In genomic region chr6:35273822-35274559, GRCh38 we compare ENCODE assay signal across 17 cellular contexts.
"Had no signal": no experiment of that assay in that cellular context is flagged by ENCODE, and none has a peak within 500 bp of the region (broad histone marks: within the 10 kb centered on the region; RNA-seq: fewer than 3 reads in every experiment).

No MANE protein-coding gene starts in this region.

- H3K27me3 ChIP-seq: colonic mucosa, heart left ventricle, transverse colon had no signal

- H3K27ac Mint-ChIP-seq: activated naive CD4-positive, alpha-beta T cell treated with anti-CD3 and anti-CD28 coated beads, Interleukin-2, amount 50 U/mL, for 72 hours had no signal

- H3K9ac ChIP-seq: parathyroid adenoma had no signal

- H3K36me3 Mint-ChIP-seq: activated naive CD4-positive, alpha-beta T cell treated with anti-CD3 and anti-CD28 coated beads, Interleukin-2, amount 50 U/mL, for 72 hours had no signal

- H3K4me3 ChIP-seq: colonic mucosa, heart left ventricle, skin epidermis, transverse colon had no signal

- H2AFZ ChIP-seq: parathyroid adenoma had no signal

- H3K9me3 ChIP-seq: colonic mucosa, heart left ventricle, transverse colon had no signal

- ATAC-seq: activated naive CD4-positive, alpha-beta T cell treated with anti-CD3 and anti-CD28 coated beads, Interleukin-2, amount 50 U/mL, for 72 hours; esophagus mucosa had no signal

- H3K9me3 Mint-ChIP-seq: activated naive CD4-positive, alpha-beta T cell treated with anti-CD3 and anti-CD28 coated beads, Interleukin-2, amount 50 U/mL, for 72 hours had no signal

- H3K4me1 ChIP-seq: colonic mucosa, parathyroid adenoma had no signal

- DNase-seq: activated CD4-positive, alpha-beta T cell treated with anti-CD3 and anti-CD28 coated beads, Interleukin-2, amount 50 U/mL, for 48 hours; activated gamma-delta T cell; activated T-cell treated with anti-CD3 and anti-CD28 coated beads, Interleukin-2, amount 50 U/mL, for 1 hour; central memory CD4-positive, alpha-beta T cell; colonic mucosa; foreskin melanocyte; islet precursor cell; stimulated activated CD4-positive, alpha-beta T cell treated with anti-CD3 and anti-CD28 coated beads, Interleukin-4, amount 100 ng/mL, for 24 hours; stimulated activated naive CD4-positive, alpha-beta T cell; transverse colon; WERI-Rb-1 had no signal

- FAIRE-seq: endometrium had no signal

- H3K27ac ChIP-seq: colonic mucosa, parathyroid adenoma, skin epidermis, transverse colon, WERI-Rb-1 had no signal

- H3K36me3 ChIP-seq: colonic mucosa, transverse colon had no signal
